In genomic region chr1:236275061-236275460, GRCh38 we compare ENCODE assay signal across 22 cellular contexts. TPM values are rescaled to one million over a fixed set of nuclear protein-coding genes. Genes with fewer than 3 reads are reported as not detected.
A peak's percentile ranks its signal among the peaks of the same experiment; 100 is the strongest.
DNase-seq lines count a peak whose midpoint lies in the region; ATAC-seq, FAIRE-seq and TF ChIP-seq lines count a peak whose summit lies in the region.
"Had no signal": no experiment of that assay in that cellular context is flagged by ENCODE, and none has a peak within 500 bp of the region (broad histone marks: within the 10 kb centered on the region; RNA-seq: fewer than 3 reads in every experiment).

No MANE protein-coding gene starts in this region.

- H3K27ac ChIP-seq in GM12878 (ENCODE audit: control insufficient read depth, insufficient read depth) (0 out of 2 replicates have a peak overlapping the region, but pooled peaks have one; percentile 1), pancreas (peak overlapping the region in 1 of 4 donors; percentile 5), brain microvascular endothelial cell (no peak overlapping the region)
- H3K27ac ChIP-seq: 22Rv1; A549; BLaER1 treated with 17β-estradiol and CSF1 and Interleukin-3, amounts not matched to agents 10 nM and 100 nM had no signal

- intact Hi-C loops in GM12878 (cut with micrococcal nuclease; ENCODE audit: unreplicated experiment), result no loop called here
- intact Hi-C loops in pancreas (cut with DNase I), result no loop called here

- in situ Hi-C loops in GM12878 (cut with MboI), result loop anchor here (25.0 kb wide), 1 partner anchor 163 kb away; no protein-coding TSS in a partner anchor
- in situ Hi-C loops in brain microvascular endothelial cell (cut with HindIII; ENCODE audit: low pct_ligation_motif_present, low sequenced_read_pairs), result no loop called here

- H3K9ac ChIP-seq in GM12878 (ENCODE audit: control insufficient read depth, insufficient read depth, low read length), result no peak overlapping the region
- peak overlapping the region; percentile 24 for H3K9ac ChIP-seq in endocrine pancreas (ENCODE audit: control insufficient read depth, insufficient read depth, low read length)
- H3K9ac ChIP-seq: BLaER1 treated with 17β-estradiol and CSF1 and Interleukin-3, amounts not matched to agents 10 nM and 100 nM had no signal

- FAIRE-seq in GM12892 (lab: Jason Lieb, UNC), result peak; percentile 48
- FAIRE-seq in GM12878 (lab: Jason Lieb, UNC), result no peak
- no peak for FAIRE-seq in pancreas (lab: Jason Lieb, UNC)
- FAIRE-seq: A549 had no signal

- peaks cover 93% of the 10 kb centered on the region for H3K79me2 ChIP-seq in GM12878 (ENCODE audit: control insufficient read depth, insufficient read depth, low read length)

- H3K4me1 ChIP-seq in GM12878 (ENCODE audit: control insufficient read depth, insufficient read depth, low read length), result peaks cover 11% of the 10 kb centered on the region
- peaks cover 31% of the 10 kb centered on the region for H3K4me1 ChIP-seq in endocrine pancreas (ENCODE audit: control insufficient read depth, insufficient read depth, low read length)
- H3K4me1 ChIP-seq in pancreas, result peaks cover 5 to 54% (median 18%) of the 10 kb centered on the region in 3 donors
- H3K4me1 ChIP-seq: A549 had no signal

- POLR2A ChIA-PET in GM12878 (lab: Charles Lee), result interaction anchor here (1.6 kb wide), 1 partner anchor 9 kb away, joined by 3 read pairs; no protein-coding TSS in a partner anchor

- no peak for TF ChIP-seq EP300 in GM12878 (IDR thresholded peaks at IDR 0.05; ENCODE audit: borderline replicate concordance in 1 of 2, control insufficient read depth in 1 of 2, low read depth in 2 of 2, low read length in 2 of 2)

- SMC1A ChIA-PET in GM12878 (lab: Charles Lee; ENCODE audit: uncharacterized antibody, unreplicated experiment), result interaction anchor here (1.1 to 1.9 kb wide), 2 partner anchors 22 to 168 kb away, joined by 3 to 5 read pairs; no protein-coding TSS in a partner anchor

- ATAC-seq in HG02870 (IDR thresholded peaks at IDR 0.05; ENCODE audit: unreplicated experiment) (peak; percentile 3), GM12878 (peak; percentile 14), pancreas (no peak)
- ATAC-seq: A549 had no signal

- TF ChIP-seq POLR2A in GM12892 (IDR thresholded peaks at IDR 0.05; ENCODE audit: low read depth, low read length) (no peak), GM12878 (IDR thresholded peaks at IDR 0.05; ENCODE audit: low read depth, low read length) (no peak)

- H2AFZ ChIP-seq in GM12878 (ENCODE audit: control insufficient read depth, low read depth, low read length), result no peak overlapping the region

- DNase-seq in GM12892 (ENCODE audit: insufficient read length), result no peak
- DNase-seq in GM12878 (ENCODE audit: low read depth, low spot score), result no peak
- DNase-seq in C1 segment of cervical spinal cord (lab: John Stamatoyannopoulos, UW), result no peak
- DNase-seq in pancreas, result no peak
- DNase-seq in brain microvascular endothelial cell, result no peak
- DNase-seq: AML-193; CD4-positive, alpha-beta memory T cell; CD4-positive, CD25-positive, alpha-beta regulatory T cell; CD8-positive, alpha-beta memory T cell; COR-L47; DMS 273 treated with DMSO at 0.1 percent for 48 hours; DMS153; DMS53; DMS79; DND-41; EL; GDM1 had no signal

- RAD21 ChIA-PET in GM12878 (lab: Charles Lee; ENCODE audit: unreplicated experiment), result interaction anchor here (2.1 kb wide), 1 partner anchor 9 kb away, joined by 12 read pairs; no protein-coding TSS in a partner anchor

- 0 out of 4 replicates have a peak, but pooled peaks cover 0 to 3% of the 10 kb centered on the region in 2 experiments for H3K36me3 ChIP-seq in GM12878 (ENCODE audit: control insufficient read depth in 2 of 2, insufficient read depth in 2 of 2, low read length in 1 of 2)
- H3K36me3 ChIP-seq in endocrine pancreas (ENCODE audit: control insufficient read depth, insufficient read depth, low read length), result no peaks in the 10 kb centered on the region
- H3K36me3 ChIP-seq in pancreas, result no peaks in the 10 kb centered on the region
- H3K36me3 ChIP-seq in brain microvascular endothelial cell (replicated peaks), result no peaks in the 10 kb centered on the region

- no peaks in the 10 kb centered on the region for H4K20me1 ChIP-seq in GM12878 (ENCODE audit: control insufficient read depth, insufficient read depth)

- H3K9me3 ChIP-seq in GM12878 (replicated peaks; ENCODE audit: control insufficient read depth, insufficient read depth, low read length) (peaks cover 3% of the 10 kb centered on the region; the same call in 2 of the 3 replicates), endocrine pancreas (ENCODE audit: control insufficient read depth, low read length) (no peaks in the 10 kb centered on the region), pancreas (no peaks in the 10 kb centered on the region)
- H3K9me3 ChIP-seq: A549 had no signal

- TF ChIP-seq CTCF in GM12878 (IDR thresholded peaks at IDR 0.05 in 2 of 3, conservative IDR thresholded peaks at IDR 0.05 in 1 of 3; ENCODE audit: control insufficient read depth in 2 of 3, extremely low read depth in 1 of 3, insufficient read depth in 1 of 3, low read depth in 3 of 3, low read length in 3 of 3) (no peak), pancreas (IDR thresholded peaks at IDR 0.05) (no peak), brain microvascular endothelial cell (IDR thresholded peaks at IDR 0.05; ENCODE audit: low read depth, low read length, missing control alignments) (no peak)

- peak overlapping the region; percentile 23; the same call in 1 of the 2 replicates for H3K4me2 ChIP-seq in GM12878 (ENCODE audit: control insufficient read depth, insufficient read depth)
- H3K4me2 ChIP-seq: A549; BLaER1 treated with 17β-estradiol and CSF1 and Interleukin-3, amounts not matched to agents 10 nM and 100 nM had no signal

- no peaks in the 10 kb centered on the region for H3K27me3 ChIP-seq in GM12878 (replicated peaks in 1 of 2; ENCODE audit: control insufficient read depth in 2 of 2, insufficient read depth in 2 of 2, low read length in 1 of 2)
- H3K27me3 ChIP-seq in endocrine pancreas (ENCODE audit: control insufficient read depth, insufficient read depth, low read length), result no peaks in the 10 kb centered on the region
- H3K27me3 ChIP-seq in pancreas, result no peaks in the 10 kb centered on the region
- H3K27me3 ChIP-seq in brain microvascular endothelial cell (replicated peaks), result no peaks in the 10 kb centered on the region
- H3K27me3 ChIP-seq: BLaER1 treated with 17β-estradiol and CSF1 and Interleukin-3, amounts not matched to agents 10 nM and 100 nM had no signal

- CTCF ChIA-PET in GM12878 (lab: Yijun Ruan, JAX), result interaction anchor here (0.9 to 2.2 kb wide), 3 partner anchors 10 to 176 kb away, joined by 3 to 9 read pairs (median 4); no protein-coding TSS in a partner anchor

- no peak for TF ChIP-seq RAD21 in GM12878 (IDR thresholded peaks at IDR 0.05; ENCODE audit: insufficient read depth, low read depth, low read length)

- no TSS peak for BruUV-seq in GM12878 (replicated peaks; lab: Mats Ljungman, UMichigan)

- H3K4me3 ChIP-seq in GM12878 (peak overlapping the region; percentile 33; the same call in 1 of the 2 replicates), endocrine pancreas (ENCODE audit: control insufficient read depth, insufficient read depth, low read length) (peak overlapping the region; percentile 89), pancreas (no peak overlapping the region), brain microvascular endothelial cell (ENCODE audit: low read depth, low read length) (no peak overlapping the region)
- H3K4me3 ChIP-seq: A549; BLaER1 treated with 17β-estradiol and CSF1 and Interleukin-3, amounts not matched to agents 10 nM and 100 nM had no signal

TF ChIP-seq in GM12878, 131 proteins besides CTCF, POLR2A, EP300 and RAD21:
- no peak for TF ChIP-seq HDGF (IDR thresholded peaks at IDR 0.05)
- TF ChIP-seq NR2C2 (IDR thresholded peaks at IDR 0.05; ENCODE audit: borderline replicate concordance, control insufficient read depth, insufficient read length, low read depth), result no peak
- 0 out of 2 replicates have a peak, but pooled peaks have one; percentile 48 for TF ChIP-seq YY1 (IDR thresholded peaks at IDR 0.05; ENCODE audit: low read depth, low read length)
- no peak for TF ChIP-seq ZSCAN29 (IDR thresholded peaks at IDR 0.05)

RNA-seq across cellular contexts. Expression of gene ERO1B, which starts 6.7 kb away (rescaled TPM):
- polyA plus RNA-seq in GM12892 (2012; ENCODE audit: missing spikeins), result 18.3 TPM
- total RNA-seq in GM12878 (2013; cell fraction: nucleolus; rRNA removed), result 65.5 and 71.3 TPM in 2 replicates
- total RNA-seq in GM12878 (2014; rRNA removed), result 13.6 and 17.3 TPM in 2 replicates
- total RNA-seq in GM12878 (2014; rRNA removed; fragmentation: Illumina TruSeq; extraction: Trizol), result 30.9 and 32.2 TPM in 2 replicates
- total RNA-seq in GM12878 (2021), result 22.8 and 28.8 TPM in 2 replicates
- 5.6 TPM for polyA plus RNA-seq in GM12878 (2011; ENCODE audit: low read depth)
- polyA plus RNA-seq in GM12878 (2011; rRNA removed), result 9.3 and 18.3 TPM in 2 replicates
- 2.5 and 2.9 TPM in 2 replicates for polyA plus RNA-seq in GM12878 (2011; cell fraction: cytosol; rRNA removed)
- polyA plus RNA-seq in GM12878 (2011; cell fraction: nucleus; rRNA removed), result 7.8 and 9.8 TPM in 2 replicates
- polyA plus RNA-seq in GM12878 (2012), result 11.3 and 12.3 TPM in 2 replicates
- 22.8 and 29.8 TPM in 2 replicates for polyA plus RNA-seq in GM12878 (2014; fragmentation: Illumina TruSeq; extraction: Trizol)
- 1 to 10 TPM; 9.0 to 9.6 TPM for polyA plus RNA-seq in GM12878 (2014; fragmentation: Nextera tagmentation; extraction: Ambion mirVana)
- 16.9 and 23.1 TPM in 2 replicates for polyA plus RNA-seq in GM12878 (2014; rRNA removed)
- polyA plus RNA-seq in GM12878 (2016; fragmentation: Nextera tagmentation; extraction: Ambion mirVana), result 10 to 100 TPM; 27.1 to 27.5 TPM
- polyA minus RNA-seq in GM12878 (2011; rRNA and poly(A)+ RNA removed), result 4.3 and 4.4 TPM in 2 replicates
- polyA minus RNA-seq in GM12878 (2011; cell fraction: cytosol; rRNA and poly(A)+ RNA removed), result 4.0 and 5.2 TPM in 2 replicates
- polyA minus RNA-seq in GM12878 (2011; cell fraction: nucleus; rRNA and poly(A)+ RNA removed), result 8.1 and 16.4 TPM in 2 replicates
- total RNA-seq in pancreas, result 100 to 1,000 TPM in 3 of 6 donors, 10 to 100 TPM in 3; 94.9 to 153 (median 100) TPM
- polyA plus RNA-seq in pancreas, result 100 to 1,000 TPM in 1 of 2 donors, 10 to 100 TPM in 1; 84.5 to 225 TPM

Comparison
In these comparisons a context has a peak if more than half of its experiments do, and no peak if none do; other contexts are left out.
1. ATAC-seq: peak in HG02870 (single experiment) and GM12878 (single experiment); none in pancreas (0 of 4).
2. H3K4me3 ChIP-seq: peak in GM12878 (single experiment) and endocrine pancreas (single experiment); none in pancreas (0 of 4) and brain microvascular endothelial cell (single experiment).